ENCODE assay signal across 13 cellular contexts in the genomic region with DNA sequence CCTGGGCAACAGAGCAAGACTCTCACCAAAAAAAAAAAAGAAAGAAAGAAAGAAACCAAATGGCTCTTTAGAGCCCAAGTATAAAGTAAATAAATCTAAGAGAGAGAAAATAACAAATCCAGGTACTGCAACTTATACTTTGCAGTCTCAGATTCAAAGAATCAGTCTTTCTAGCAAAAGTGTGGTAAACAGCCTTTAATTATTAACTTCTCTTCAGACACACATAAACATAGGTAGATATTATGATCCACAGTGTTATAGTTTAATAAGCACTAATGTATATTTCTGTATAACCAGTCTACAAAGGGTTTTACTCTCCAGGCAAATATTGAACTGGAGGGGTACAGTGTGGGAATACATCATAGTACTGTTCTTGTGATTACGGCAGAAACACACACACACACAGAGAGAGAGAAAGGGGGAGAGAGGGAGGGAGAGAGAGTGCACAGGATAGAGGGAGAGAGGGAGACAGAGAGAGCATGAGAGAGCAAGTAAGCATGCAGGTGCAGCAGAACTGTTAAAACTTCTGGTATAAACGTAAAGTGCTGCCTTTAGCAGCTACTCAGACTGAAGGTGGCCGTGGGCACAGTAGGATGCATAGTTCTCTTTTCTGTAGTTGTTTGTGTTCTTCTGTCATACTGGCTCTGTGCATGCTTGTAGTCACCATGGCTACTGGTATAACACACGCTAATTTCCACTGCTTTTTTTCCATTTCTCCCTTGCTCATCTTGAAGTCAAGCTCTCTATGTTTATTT. TPM values are rescaled to one million over a fixed set of nuclear protein-coding genes. Genes with fewer than 3 reads are reported as not detected.
DNase-seq lines count a peak whose midpoint lies in the region; ATAC-seq and TF ChIP-seq lines count a peak whose summit lies in the region.
"Had no signal": no experiment of that assay in that cellular context is flagged by ENCODE, and none has a peak within 500 bp of the region (broad histone marks: within the 10 kb centered on the region; RNA-seq: fewer than 3 reads in every experiment).

No MANE protein-coding gene starts in this region.

- H3K27me3 Mint-ChIP-seq in T-cell (no peaks in the 10 kb centered on the region), chondrocyte (ENCODE audit: low read depth) (no peaks in the 10 kb centered on the region)
- H3K27me3 Mint-ChIP-seq in CD8-positive, alpha-beta memory T cell = no peaks in the 10 kb centered on the region
- H3K27me3 Mint-ChIP-seq: CD4-positive, alpha-beta T cell had no signal

- no peak for TF ChIP-seq CTCF in chondrocyte (IDR thresholded peaks at IDR 0.05)

- no peak overlapping the region for H3K4me3 ChIP-seq in CD8-positive, alpha-beta memory T cell (ENCODE audit: low read length)

- ATAC-seq in GM21526 (IDR thresholded peaks at IDR 0.05; ENCODE audit: low FRiP score, unreplicated experiment) = peak; percentile 59
- ATAC-seq in HG03469 (IDR thresholded peaks at IDR 0.05; ENCODE audit: unreplicated experiment) = peak; percentile 49
- ATAC-seq in T-cell (replicated peaks in 1 of 4) = no peak

- peaks cover 20% of the 10 kb centered on the region for H3K36me3 Mint-ChIP-seq in T-cell
- peaks cover 3% of the 10 kb centered on the region for H3K36me3 Mint-ChIP-seq in chondrocyte (ENCODE audit: low read depth)
- H3K36me3 Mint-ChIP-seq in CD8-positive, alpha-beta memory T cell = peaks cover 0 to 18% (median 5%) of the 10 kb centered on the region in 3 donors

- H3K4me3 Mint-ChIP-seq in T-cell = no peak overlapping the region
- H3K4me3 Mint-ChIP-seq in chondrocyte (ENCODE audit: unreplicated experiment) = no peak overlapping the region
- H3K4me3 Mint-ChIP-seq in CD8-positive, alpha-beta memory T cell = no peak overlapping the region
- H3K4me3 Mint-ChIP-seq: CD4-positive, alpha-beta T cell; mesothelial cell of epicardium had no signal

- DNase-seq in EH (ENCODE audit: low read depth) (peak; percentile 28), iris pigment epithelial cell (ENCODE audit: low read depth) (peak; percentile 47), T-cell (no peak), SIG-M5 (lab: John Stamatoyannopoulos, UW) (no peak), chondrocyte (ENCODE audit: low spot score) (no peak)
- no peak for DNase-seq in CD8-positive, alpha-beta memory T cell
- DNase-seq: activated gamma-delta T cell treated with Interleukin-2 at 50 U/mL for 16 hours; CD4-positive, alpha-beta T cell; small intestine had no signal

- H3K4me1 Mint-ChIP-seq in T-cell (peaks cover 7 to 8% (median 7%) of the 10 kb centered on the region in 3 donors), chondrocyte (ENCODE audit: low read depth) (peaks cover 9% of the 10 kb centered on the region)
- H3K4me1 Mint-ChIP-seq in CD8-positive, alpha-beta memory T cell = peaks cover 5 to 11% (median 8%) of the 10 kb centered on the region in 3 donors
- H3K4me1 Mint-ChIP-seq: mesothelial cell of epicardium had no signal

- H3K9me3 Mint-ChIP-seq in T-cell (no peaks in the 10 kb centered on the region), chondrocyte (ENCODE audit: low read depth) (no peaks in the 10 kb centered on the region)
- H3K9me3 Mint-ChIP-seq in CD8-positive, alpha-beta memory T cell = no peaks in the 10 kb centered on the region
- H3K9me3 Mint-ChIP-seq: CD4-positive, alpha-beta T cell; mesothelial cell of epicardium had no signal

- H3K36me3 ChIP-seq in CD8-positive, alpha-beta memory T cell (ENCODE audit: insufficient read depth, low read length) = no peaks in the 10 kb centered on the region

- CTCF ChIA-PET in T-cell (lab: Charles Lee) = no interaction called here
- CTCF ChIA-PET in CD8-positive, alpha-beta memory T cell (lab: Charles Lee) = no interaction called here

- POLR2A ChIA-PET in T-cell (lab: Charles Lee) = no interaction called here
- POLR2A ChIA-PET in CD8-positive, alpha-beta memory T cell (lab: Charles Lee) = no interaction called here

- no peaks in the 10 kb centered on the region for H3K9me3 ChIP-seq in CD8-positive, alpha-beta memory T cell (ENCODE audit: low read length)

- H3K4me1 ChIP-seq in CD8-positive, alpha-beta memory T cell (ENCODE audit: insufficient read depth, low read length) = no peaks in the 10 kb centered on the region

- no peaks in the 10 kb centered on the region for H3K27me3 ChIP-seq in CD8-positive, alpha-beta memory T cell (ENCODE audit: insufficient read depth, low read length, poor library complexity, severe bottlenecking)

- no peak overlapping the region for H3K27ac ChIP-seq in CD8-positive, alpha-beta memory T cell (ENCODE audit: low read depth, low read length)
- H3K27ac ChIP-seq: epithelial cell of prostate had no signal

- H3K27ac Mint-ChIP-seq in T-cell = no peak overlapping the region
- no peak overlapping the region for H3K27ac Mint-ChIP-seq in chondrocyte (ENCODE audit: unreplicated experiment)
- no peak overlapping the region for H3K27ac Mint-ChIP-seq in CD8-positive, alpha-beta memory T cell
- H3K27ac Mint-ChIP-seq: CD4-positive, alpha-beta T cell; mesothelial cell of epicardium had no signal

RNA-seq across cellular contexts. Expression of gene MTMR2, which starts 32.3 kb away (rescaled TPM):
- total RNA-seq in T-cell (10 to 100 TPM; 11.0 to 14.6 (median 11.6) TPM), chondrocyte (51.7 to 59.5 TPM (median 52.1 TPM) in 3 replicates)
- 10 to 100 TPM; 46.4 to 50.1 TPM for total RNA-seq in CD8-positive, alpha-beta memory T cell
- polyA plus RNA-seq in CD8-positive, alpha-beta memory T cell = 17.2 TPM

Comparison
In these comparisons a context has a peak if more than half of its experiments do, and no peak if none do; other contexts are left out.
1. DNase-seq: peak in EH (single experiment) and iris pigment epithelial cell (single experiment); none in T-cell (0 of 34), SIG-M5 (single experiment), chondrocyte (single experiment) and CD8-positive, alpha-beta memory T cell (0 of 5).
2. ATAC-seq: peak in GM21526 (single experiment) and HG03469 (single experiment); none in T-cell (0 of 4).